Comparison of ENCODE assay signal across 18 cellular contexts in genomic region chr7:134449596-134450194, GRCh38. TPM values are rescaled to one million over a fixed set of nuclear protein-coding genes. Genes with fewer than 3 reads are reported as not detected.
DNase-seq lines count a peak whose midpoint lies in the region; ATAC-seq, FAIRE-seq and TF ChIP-seq lines count a peak whose summit lies in the region.
"Had no signal": no experiment of that assay in that cellular context is flagged by ENCODE, and none has a peak within 500 bp of the region (broad histone marks: within the 10 kb centered on the region; RNA-seq: fewer than 3 reads in every experiment).

No MANE protein-coding gene starts in this region.

- H3K9me3 ChIP-seq in AG04450 (ENCODE audit: control insufficient read depth, insufficient read depth, low read length): no peaks in the 10 kb centered on the region; the same call in 1 of the 2 replicates
- no peaks in the 10 kb centered on the region for H3K9me3 ChIP-seq in astrocyte (ENCODE audit: insufficient read depth, low read depth, low read length)
- H3K9me3 ChIP-seq in stomach: no peaks in the 10 kb centered on the region
- H3K9me3 ChIP-seq in MM.1S (replicated peaks; ENCODE audit: insufficient read depth, low read length): no peaks in the 10 kb centered on the region
- H3K9me3 ChIP-seq: neutrophil had no signal

- no peaks in the 10 kb centered on the region for H3K9me2 ChIP-seq in MM.1S (replicated peaks; ENCODE audit: insufficient read depth, low read length)

- peak overlapping the region; percentile 68 for H3K27ac ChIP-seq in AG04450 (ENCODE audit: low read depth, low read length)
- no peak overlapping the region for H3K27ac ChIP-seq in astrocyte (ENCODE audit: low read depth, low read length)
- H3K27ac ChIP-seq in stomach: no peak overlapping the region
- H3K27ac ChIP-seq in MM.1S (ENCODE audit: low read length): no peak overlapping the region
- H3K27ac ChIP-seq: neutrophil had no signal

- no peak for TF ChIP-seq POLR2A in stomach (IDR thresholded peaks at IDR 0.05)

- H3K4me1 ChIP-seq in astrocyte (ENCODE audit: insufficient read depth, low read length): peaks cover 16% of the 10 kb centered on the region
- peaks cover 0 to 32% (median 10%) of the 10 kb centered on the region in 4 donors for H3K4me1 ChIP-seq in stomach
- H3K4me1 ChIP-seq in MM.1S (ENCODE audit: low read length): no peaks in the 10 kb centered on the region

- H3K27me3 ChIP-seq in AG04450 (ENCODE audit: control insufficient read depth, insufficient read depth, low read length) (no peaks in the 10 kb centered on the region), astrocyte (ENCODE audit: insufficient read depth, low read length) (no peaks in the 10 kb centered on the region), stomach (no peaks in the 10 kb centered on the region), MM.1S (replicated peaks; ENCODE audit: insufficient read depth, low read length) (no peaks in the 10 kb centered on the region)

- H3K36me3 Mint-ChIP-seq in astrocyte (ENCODE audit: low read depth, unreplicated experiment) (peaks cover 38% of the 10 kb centered on the region), nephron progenitor cell (ENCODE audit: low read depth) (peaks cover 43% of the 10 kb centered on the region)
- peaks cover 34% of the 10 kb centered on the region for H3K36me3 Mint-ChIP-seq in activated naive CD4-positive, alpha-beta T cell treated with anti-CD3 and anti-CD28 coated beads for 36 hours (ENCODE audit: low read depth)

- no peak for DNase-seq in AG04450 (ENCODE audit: low read depth, low spot score)
- DNase-seq in LHCN-M2 (ENCODE audit: low read depth): peak; percentile 78
- DNase-seq in astrocyte (ENCODE audit: low read depth): no peak
- DNase-seq in left colon: no peak
- no peak for DNase-seq in nephron progenitor cell
- no peak for DNase-seq in stomach
- DNase-seq in activated naive CD4-positive, alpha-beta T cell treated with anti-CD3 and anti-CD28 coated beads for 36 hours: no peak
- no peak for DNase-seq in MM.1S
- DNase-seq: activated effector memory CD4-positive, alpha-beta T cell treated with Interleukin-2 at 50 U/mL for 16 hours; cerebellar nuclear complex; COR-L47; effector memory CD8-positive, alpha-beta T cell; H7; islet precursor cell; midbrain; NCI-H2081 treated with DMSO at 0.1 percent for 48 hours; NCI-H524 had no signal

- H3K4me3 Mint-ChIP-seq in astrocyte (ENCODE audit: unreplicated experiment): peak overlapping the region; percentile 17
- no peak overlapping the region for H3K4me3 Mint-ChIP-seq in nephron progenitor cell
- H3K4me3 Mint-ChIP-seq in activated naive CD4-positive, alpha-beta T cell treated with anti-CD3 and anti-CD28 coated beads for 36 hours: no peak overlapping the region
- H3K4me3 Mint-ChIP-seq: effector memory CD8-positive, alpha-beta T cell had no signal

- no peak overlapping the region for H2AFZ ChIP-seq in astrocyte (ENCODE audit: low read depth, low read length)
- no peak overlapping the region for H2AFZ ChIP-seq in MM.1S (ENCODE audit: low read length)

- ATAC-seq in left colon: peak; percentile 41
- ATAC-seq: effector memory CD8-positive, alpha-beta T cell had no signal

- no peak overlapping the region for H3K4me2 ChIP-seq in astrocyte (ENCODE audit: low read length)
- no peak overlapping the region for H3K4me2 ChIP-seq in MM.1S (ENCODE audit: low read depth, low read length)

- H3K9me3 Mint-ChIP-seq in astrocyte (ENCODE audit: unreplicated experiment) (peaks cover 2% of the 10 kb centered on the region), nephron progenitor cell (no peaks in the 10 kb centered on the region)
- no peaks in the 10 kb centered on the region for H3K9me3 Mint-ChIP-seq in activated naive CD4-positive, alpha-beta T cell treated with anti-CD3 and anti-CD28 coated beads for 36 hours
- H3K9me3 Mint-ChIP-seq: effector memory CD8-positive, alpha-beta T cell had no signal

- H4K20me1 ChIP-seq in astrocyte (ENCODE audit: insufficient read depth, low read length): peaks cover 4% of the 10 kb centered on the region
- H4K20me1 ChIP-seq in MM.1S (ENCODE audit: insufficient read depth, low read length): 0 out of 2 replicates have a peak, but pooled peaks cover 6% of the 10 kb centered on the region

- no peaks in the 10 kb centered on the region for H3K27me3 Mint-ChIP-seq in astrocyte (ENCODE audit: low read depth, unreplicated experiment)
- peaks cover 2% of the 10 kb centered on the region for H3K27me3 Mint-ChIP-seq in nephron progenitor cell (ENCODE audit: low read depth, poor library complexity)
- no peaks in the 10 kb centered on the region for H3K27me3 Mint-ChIP-seq in activated naive CD4-positive, alpha-beta T cell treated with anti-CD3 and anti-CD28 coated beads for 36 hours (ENCODE audit: low read depth)
- H3K27me3 Mint-ChIP-seq: effector memory CD8-positive, alpha-beta T cell had no signal

- TF ChIP-seq CTCF in AG04450 (IDR thresholded peaks at IDR 0.05; ENCODE audit: low read depth, low read length) (no peak), astrocyte (IDR thresholded peaks at IDR 0.05; ENCODE audit: insufficient read depth, low read depth, low read length) (no peak), nephron progenitor cell (IDR thresholded peaks at IDR 0.05) (no peak), stomach (IDR thresholded peaks at IDR 0.05) (no peak), MM.1S (IDR thresholded peaks at IDR 0.05; ENCODE audit: low read length) (no peak)

- H3K79me2 ChIP-seq in astrocyte (ENCODE audit: insufficient read depth, low read length) (peaks cover 12% of the 10 kb centered on the region), MM.1S (ENCODE audit: low read length) (peaks cover 38% of the 10 kb centered on the region)

- POLR2A ChIA-PET in AG04450 (lab: Yijun Ruan, JAX): interaction anchor here (0.7 to 2.4 kb wide), 2 partner anchors 17 to 25 kb away, joined by 4 to 7 read pairs; no protein-coding TSS in a partner anchor

- H3F3A ChIP-seq in MM.1S (ENCODE audit: insufficient read depth, low read length): no peaks in the 10 kb centered on the region

- peaks cover 40% of the 10 kb centered on the region for H3K4me1 Mint-ChIP-seq in astrocyte (ENCODE audit: low read depth, unreplicated experiment)
- peaks cover 28% of the 10 kb centered on the region for H3K4me1 Mint-ChIP-seq in nephron progenitor cell
- peaks cover 17% of the 10 kb centered on the region for H3K4me1 Mint-ChIP-seq in activated naive CD4-positive, alpha-beta T cell treated with anti-CD3 and anti-CD28 coated beads for 36 hours (ENCODE audit: low read depth)

- CTCF ChIA-PET in AG04450 (lab: Charles Lee): interaction anchor here (0.7 to 4.9 kb wide), 4 partner anchors 9 to 108 kb away, joined by 3 to 40 read pairs (median 14); partner anchors contain the start of gene AKR1B1
- CTCF ChIA-PET in activated naive CD4-positive, alpha-beta T cell treated with anti-CD3 and anti-CD28 coated beads for 36 hours (lab: Charles Lee): no interaction called here

- H3K4me3 ChIP-seq in AG04450 (ENCODE audit: low read depth, low read length) (no peak overlapping the region), astrocyte (ENCODE audit: insufficient read depth, low read depth, low read length) (no peak overlapping the region), stomach (no peak overlapping the region), MM.1S (ENCODE audit: low read length) (no peak overlapping the region)

- 61 to 78% (median 74%) methylated on average over 7 to 8 of the region's 8 CpGs for WGBS in stomach, 5 donors

- H3K27ac Mint-ChIP-seq in astrocyte (ENCODE audit: unreplicated experiment): peak overlapping the region; percentile 73
- H3K27ac Mint-ChIP-seq in nephron progenitor cell: no peak overlapping the region
- H3K27ac Mint-ChIP-seq in activated naive CD4-positive, alpha-beta T cell treated with anti-CD3 and anti-CD28 coated beads for 36 hours: no peak overlapping the region
- H3K27ac Mint-ChIP-seq: effector memory CD8-positive, alpha-beta T cell had no signal

- peaks cover 13% of the 10 kb centered on the region for H3K36me3 ChIP-seq in astrocyte (ENCODE audit: insufficient read depth, low read length)
- H3K36me3 ChIP-seq in stomach: peaks cover 48 to 71% (median 70%) of the 10 kb centered on the region in 4 donors
- H3K36me3 ChIP-seq in MM.1S (replicated peaks; ENCODE audit: insufficient read depth, low read length): peaks cover 12% of the 10 kb centered on the region
- H3K36me3 ChIP-seq: neutrophil had no signal

- intact Hi-C loops in left colon (cut with DNase I, micrococcal nuclease) (no loop called here), stomach (cut with DNase I; ENCODE audit: low total_unique reads) (no loop called here)
- intact Hi-C loops in activated naive CD4-positive, alpha-beta T cell treated with anti-CD3 and anti-CD28 coated beads for 36 hours (cut with micrococcal nuclease): loop anchor here (10.0 kb wide), 2 partner anchors 415 to 1535 kb away; no protein-coding TSS in a partner anchor

- TF ChIP-seq EP300 in stomach (IDR thresholded peaks at IDR 0.05): no peak

- H3K9ac ChIP-seq in astrocyte (ENCODE audit: low read length) (no peak overlapping the region), MM.1S (ENCODE audit: low read length) (no peak overlapping the region)

- no peak for FAIRE-seq in astrocyte (lab: Jason Lieb, UNC)

RNA-seq across cellular contexts. Expression of gene AKR1B1, which starts 9.2 kb away (rescaled TPM):
- polyA plus RNA-seq in AG04450 (2011; rRNA removed) (337 and 347 TPM in 2 replicates), stomach (100 to 1,000 TPM in 2 of 3 donors, 10 to 100 TPM in 1; 25.8 to 139 (median 104) TPM)
- polyA minus RNA-seq in AG04450 (2011; rRNA and poly(A)+ RNA removed): 114 and 133 TPM in 2 replicates
- total RNA-seq in LHCN-M2 (2014; rRNA removed) (126 and 146 TPM in 2 replicates), astrocyte (88.9 and 114 TPM in 2 replicates), left colon (10 to 100 TPM; 12.7 to 26.8 TPM), stomach (100 to 1,000 TPM in 1 of 5 donors, 10 to 100 TPM in 2, 1 to 10 TPM in 2; 2.9 to 186 (median 24.6) TPM)
- polyA plus RNA-seq in LHCN-M2 (2012): 481 TPM
- total RNA-seq in activated naive CD4-positive, alpha-beta T cell treated with anti-CD3 and anti-CD28 coated beads for 36 hours: 100 to 1,000 TPM; 103 to 107 TPM
